Comparison of ENCODE assay signal across 1 cellular context in genomic region chr3:196754215-196754937, GRCh38.
TF ChIP-seq lines count a peak whose summit lies in the region.

No MANE protein-coding gene starts in this region.

TF ChIP-seq in WTC11, 78 proteins besides CTCF, POLR2A, EP300 and RAD21 (continued from another document):
- TF ChIP-seq ATF3 (CRISPR knock-in tag; conservative IDR thresholded peaks at IDR 0.05) (no peak), HMGA2 (CRISPR knock-in tag; IDR thresholded peaks at IDR 0.05) (no peak), JUN (CRISPR knock-in tag; IDR thresholded peaks at IDR 0.05) (no peak), JAZF1 (CRISPR knock-in tag; IDR thresholded peaks at IDR 0.05) (no peak), ZNF138 (CRISPR knock-in tag; conservative IDR thresholded peaks at IDR 0.05) (no peak)
